In genomic region chr3:141288331-141288990, GRCh38 we compare ENCODE assay signal across 14 cellular contexts. TPM values are rescaled to one million over a fixed set of nuclear protein-coding genes. Genes with fewer than 3 reads are reported as not detected.
A peak's percentile ranks its signal among the peaks of the same experiment; 100 is the strongest.
DNase-seq lines count a peak whose midpoint lies in the region; ATAC-seq and TF ChIP-seq lines count a peak whose summit lies in the region.
"Had no signal": no experiment of that assay in that cellular context is flagged by ENCODE, and none has a peak within 500 bp of the region (broad histone marks: within the 10 kb centered on the region; RNA-seq: fewer than 3 reads in every experiment).

No MANE protein-coding gene starts in this region.

- WGBS in GM23248 (ENCODE audit: low coverage in 1 of 2, low lambda C conversion rate in 2 of 2, missing lambda C conversion rate in 2 of 2), 2 experiments = 74 to 79% methylated on average over 7 of the region's 7 CpGs
- WGBS in thyroid gland, 2 donors = 37 to 48% methylated on average over 7 of the region's 7 CpGs

- H3K4me2 ChIP-seq in GM23248 (ENCODE audit: unreplicated experiment) = no peak overlapping the region
- H3K4me2 ChIP-seq: GM23338 had no signal

- ATAC-seq in GM18505 (IDR thresholded peaks at IDR 0.05; ENCODE audit: unreplicated experiment) = no peak
- ATAC-seq: CD8-positive, alpha-beta T cell; GM23338 had no signal

- H3K36me3 ChIP-seq in GM23248 (ENCODE audit: low read depth) (0 out of 2 replicates have a peak, but pooled peaks cover 5% of the 10 kb centered on the region), thyroid gland (no peaks in the 10 kb centered on the region)
- peaks cover 22% of the 10 kb centered on the region for H3K36me3 ChIP-seq in effector memory CD4-positive, alpha-beta T cell (ENCODE audit: control insufficient read depth, insufficient read depth, low read length)
- H3K36me3 ChIP-seq: SJSA1 had no signal

- H3K79me2 ChIP-seq in GM23248 (ENCODE audit: insufficient read depth) = no peaks in the 10 kb centered on the region

- H3K9me3 ChIP-seq in GM23248 (ENCODE audit: low read depth) (no peaks in the 10 kb centered on the region), thyroid gland (no peaks in the 10 kb centered on the region)
- H3K9me3 ChIP-seq in effector memory CD4-positive, alpha-beta T cell (ENCODE audit: control insufficient read depth, low read length) = no peaks in the 10 kb centered on the region
- H3K9me3 ChIP-seq: BE2C, SJSA1 had no signal

- no peak for TF ChIP-seq POLR2A in thyroid gland (IDR thresholded peaks at IDR 0.05)
- TF ChIP-seq POLR2A in GM18505 (IDR thresholded peaks at IDR 0.05; ENCODE audit: borderline replicate concordance, extremely low read depth, insufficient read depth, insufficient read length) = no peak

- intact Hi-C loops in thyroid gland (cut with DNase I) = no loop called here

- H3K27me3 ChIP-seq in GM23248 (replicated peaks; ENCODE audit: insufficient read depth) (no peaks in the 10 kb centered on the region), thyroid gland (no peaks in the 10 kb centered on the region)
- H3K27me3 ChIP-seq in effector memory CD4-positive, alpha-beta T cell (replicated peaks; ENCODE audit: control insufficient read depth, insufficient read depth, low read length, poor library complexity, severe bottlenecking) = no peaks in the 10 kb centered on the region
- H3K27me3 ChIP-seq: BE2C, SJSA1 had no signal

- in situ Hi-C loops in GM23248 (cut with MboI) = no loop called here

- no peaks in the 10 kb centered on the region for H4K20me1 ChIP-seq in GM23248 (ENCODE audit: insufficient read depth)

- no peak overlapping the region for H3K27ac ChIP-seq in GM23248
- H3K27ac ChIP-seq in coronary artery = no peak overlapping the region
- H3K27ac ChIP-seq in thyroid gland = peak overlapping the region; percentile 50 to 64 (median 56)
- H3K27ac ChIP-seq in effector memory CD4-positive, alpha-beta T cell (ENCODE audit: insufficient read depth, low read length, poor library complexity, severe bottlenecking) = no peak overlapping the region
- H3K27ac ChIP-seq: SJSA1 had no signal

- no peaks in the 10 kb centered on the region for H3F3A ChIP-seq in GM23248 (ENCODE audit: insufficient read depth)

- H3K4me1 ChIP-seq in GM23248 (ENCODE audit: insufficient read depth) = peaks cover under 1% of the 10 kb centered on the region; the same call in 1 of the 2 replicates
- H3K4me1 ChIP-seq in thyroid gland = peaks cover 35 to 40% of the 10 kb centered on the region in 2 donors
- no peaks in the 10 kb centered on the region for H3K4me1 ChIP-seq in effector memory CD4-positive, alpha-beta T cell (ENCODE audit: control insufficient read depth, insufficient read depth, low read length, poor library complexity, severe bottlenecking)
- H3K4me1 ChIP-seq: BE2C had no signal

- DNase-seq in GM23248 = peak; percentile 13
- peak; percentile 15 to 56 for DNase-seq in NOMO-1 (lab: John Stamatoyannopoulos, UW; ENCODE audit: unreplicated experiment in 2 of 2)
- peak; percentile 9 for DNase-seq in coronary artery (ENCODE audit: low spot score)
- DNase-seq in thyroid gland = peak; percentile 76 to 86
- DNase-seq in effector memory CD4-positive, alpha-beta T cell = no peak
- DNase-seq in NCI-H69 (lab: John Stamatoyannopoulos, UW) = no peak
- DNase-seq: BE2C; CD8-positive, alpha-beta T cell; NCI-H1092 treated with DMSO at 0.1 percent for 48 hours; NCI-H524; OCI-M1 had no signal

- H2AFZ ChIP-seq in GM23248 = no peak overlapping the region
- H2AFZ ChIP-seq: GM23338 had no signal

- no peak overlapping the region for H3K4me3 ChIP-seq in GM23248
- no peak overlapping the region for H3K4me3 ChIP-seq in coronary artery
- H3K4me3 ChIP-seq in thyroid gland (replicated peaks in 1 of 3) = no peak overlapping the region
- no peak overlapping the region for H3K4me3 ChIP-seq in effector memory CD4-positive, alpha-beta T cell (ENCODE audit: insufficient read depth, low read depth, low read length, poor library complexity, severe bottlenecking)
- H3K4me3 ChIP-seq: GM23338, SJSA1 had no signal

- no peaks in the 10 kb centered on the region for H3K9me2 ChIP-seq in GM23248 (ENCODE audit: insufficient read depth)

- no peak for TF ChIP-seq CTCF in coronary artery (IDR thresholded peaks at IDR 0.05)
- no peak for TF ChIP-seq CTCF in thyroid gland (IDR thresholded peaks at IDR 0.05)

- no peak overlapping the region for H3K9ac ChIP-seq in GM23248

RNA-seq across cellular contexts. Expression of gene PXYLP1, which starts 56.8 kb away (rescaled TPM):
- total RNA-seq in GM23248 (2014; rRNA removed; shearing (Covaris generic)) = 12.5 and 15.8 TPM in 2 replicates
- polyA plus RNA-seq in GM23248 (2016; fragmentation: Nextera tagmentation; extraction: Ambion mirVana) = 18.7 and 19.7 TPM in 2 replicates
- total RNA-seq in thyroid gland = 10 to 100 TPM in 2 of 4 donors, 1 to 10 TPM in 2; 7.1 to 13.4 (median 10.3) TPM

Comparison
In these comparisons a context has a peak if more than half of its experiments do, and no peak if none do; other contexts are left out.
1. DNase-seq: peak in GM23248 (single experiment), NOMO-1 (2 of 2), coronary artery (single experiment) and thyroid gland (2 of 2); none in effector memory CD4-positive, alpha-beta T cell (0 of 3) and NCI-H69 (single experiment).
2. H3K27ac ChIP-seq: peak in thyroid gland (3 of 3); none in GM23248 (single experiment), coronary artery (0 of 2) and effector memory CD4-positive, alpha-beta T cell (single experiment).